In the genomic region with DNA sequence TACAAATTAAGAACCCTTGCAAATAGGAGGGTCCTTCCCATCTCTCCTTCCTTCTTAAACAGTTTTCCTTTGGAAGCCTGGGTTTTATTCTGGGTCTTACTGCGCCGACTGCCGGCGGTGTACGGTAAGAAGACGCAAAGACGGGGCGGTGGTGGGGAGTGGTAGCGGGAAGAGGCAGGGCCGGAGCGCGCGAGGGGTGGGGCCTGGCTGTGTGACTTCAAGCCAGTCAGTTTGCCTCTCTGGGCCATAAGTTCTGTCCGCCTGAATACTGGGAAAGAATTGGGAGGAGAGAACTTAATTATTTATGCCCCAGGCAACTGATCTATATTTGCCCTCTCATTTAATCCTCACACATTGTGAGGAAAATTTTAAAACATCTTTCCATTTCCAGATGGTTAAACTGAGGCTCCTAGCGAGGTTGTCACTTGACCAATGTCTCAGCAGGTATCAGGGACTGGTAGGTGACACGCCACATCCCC, we compare ENCODE assay signal across 8 cellular contexts. TPM values are rescaled to one million over a fixed set of nuclear protein-coding genes. Genes with fewer than 3 reads are reported as not detected.
DNase-seq lines count a peak whose midpoint lies in the region; ATAC-seq, FAIRE-seq and TF ChIP-seq lines count a peak whose summit lies in the region.

No MANE protein-coding gene starts in this region.

- H4K20me1 ChIP-seq in GM23338 (replicated peaks; ENCODE audit: insufficient read depth): no peaks in the 10 kb centered on the region

- no peaks in the 10 kb centered on the region; the same call in 1 of the 2 replicates for H3K79me2 ChIP-seq in GM23338 (replicated peaks; ENCODE audit: insufficient read depth)

- no peaks in the 10 kb centered on the region for H3K9me2 ChIP-seq in GM23338 (ENCODE audit: insufficient read depth)

- H3K4me3 Mint-ChIP-seq in GM23338: peak overlapping the region; percentile 94

- H3F3A ChIP-seq in GM23338 (replicated peaks; ENCODE audit: low read depth): no peaks in the 10 kb centered on the region

- ATAC-seq in GM23338 (peak; percentile 64), right cardiac atrium (peak; percentile 82), GM21447 (IDR thresholded peaks at IDR 0.05; ENCODE audit: unreplicated experiment) (no peak)

- FAIRE-seq in D721Med (lab: Jason Lieb, UNC): no peak

- H3K4me3 ChIP-seq in GM23338 (peak overlapping the region; percentile 51), right cardiac atrium (ENCODE audit: low read length) (peak overlapping the region; percentile 54)

- H3K9me3 ChIP-seq in right cardiac atrium (ENCODE audit: control insufficient read depth, low read length): no peaks in the 10 kb centered on the region

- H3K27ac Mint-ChIP-seq in GM23338: peak overlapping the region; percentile 98

- no peaks in the 10 kb centered on the region for H3K9me3 Mint-ChIP-seq in GM23338

- H3K4me2 ChIP-seq in GM23338: peak overlapping the region; percentile 72

- intact Hi-C loops in right cardiac atrium (cut with DNase I): no loop called here

- peak; percentile 31 for DNase-seq in D721Med (ENCODE audit: insufficient read length, low spot score)
- peak; percentile 83 for DNase-seq in GM23338 (ENCODE audit: low spot score)
- peak; percentile 5 for DNase-seq in NCI-H1048 (lab: John Stamatoyannopoulos, UW)
- peak; percentile 68 for DNase-seq in T follicular helper cell (ENCODE audit: low read depth)
- peak; percentile 87 to 93 (median 92) for DNase-seq in right cardiac atrium
- peak; percentile 45 for DNase-seq in pulmonary artery endothelial cell (ENCODE audit: low read depth, low spot score)

- peak overlapping the region; percentile 92 for H3K27ac ChIP-seq in GM23338 (ENCODE audit: low read depth)
- peak overlapping the region; percentile 86 for H3K27ac ChIP-seq in angular gyrus (ENCODE audit: low read depth, low read length)
- peak overlapping the region; percentile 100 for H3K27ac ChIP-seq in right cardiac atrium (ENCODE audit: low read length)

- H3K4me1 ChIP-seq in GM23338 (ENCODE audit: insufficient read depth) (no peaks in the 10 kb centered on the region), right cardiac atrium (ENCODE audit: control insufficient read depth, insufficient read depth, low read length) (no peaks in the 10 kb centered on the region)

- H2AFZ ChIP-seq in GM23338: peak overlapping the region; percentile 72

- H3K4me1 Mint-ChIP-seq in GM23338: peaks cover 13% of the 10 kb centered on the region; the same call in 2 of the 3 replicates

- H3K36me3 Mint-ChIP-seq in GM23338 (ENCODE audit: low read depth): peaks cover 2% of the 10 kb centered on the region; the same call in 2 of the 3 replicates

- TF ChIP-seq CTCF in D721Med (IDR thresholded peaks at IDR 0.05; ENCODE audit: insufficient read depth, missing control alignments): peak; percentile 54
- peak; percentile 67 to 77 for TF ChIP-seq CTCF in GM23338 (conservative IDR thresholded peaks at IDR 0.05; ENCODE audit: low read depth in 2 of 2)

- H3K27me3 Mint-ChIP-seq in GM23338 (ENCODE audit: insufficient read depth, low read depth, poor library complexity): peaks cover 4% of the 10 kb centered on the region

- no peaks in the 10 kb centered on the region for H3K36me3 ChIP-seq in GM23338 (ENCODE audit: insufficient read depth)

- H3K27me3 ChIP-seq in GM23338 (ENCODE audit: insufficient read depth) (no peaks in the 10 kb centered on the region), right cardiac atrium (ENCODE audit: control insufficient read depth, insufficient read depth) (no peaks in the 10 kb centered on the region)

- 1% methylated on average over 16 of the region's 16 CpGs for WGBS in right cardiac atrium

TF ChIP-seq in GM23338, 12 proteins besides CTCF, POLR2A, EP300 and RAD21 (continues in another document):
- no peak for TF ChIP-seq CREB1 (CRISPR knock-in tag; IDR thresholded peaks at IDR 0.05; ENCODE audit: low read depth)
- TF ChIP-seq JUNB (IDR thresholded peaks at IDR 0.05; ENCODE audit: unreplicated experiment): no peak
- no peak for TF ChIP-seq ZNF114 (CRISPR knock-in tag; IDR thresholded peaks at IDR 0.05)
- TF ChIP-seq EZH2phosphoT487 (IDR thresholded peaks at IDR 0.05; ENCODE audit: unreplicated experiment): no peak
- no peak for TF ChIP-seq EZH2 (IDR thresholded peaks at IDR 0.05; ENCODE audit: low read depth, unreplicated experiment)
- TF ChIP-seq, protein P1, sequence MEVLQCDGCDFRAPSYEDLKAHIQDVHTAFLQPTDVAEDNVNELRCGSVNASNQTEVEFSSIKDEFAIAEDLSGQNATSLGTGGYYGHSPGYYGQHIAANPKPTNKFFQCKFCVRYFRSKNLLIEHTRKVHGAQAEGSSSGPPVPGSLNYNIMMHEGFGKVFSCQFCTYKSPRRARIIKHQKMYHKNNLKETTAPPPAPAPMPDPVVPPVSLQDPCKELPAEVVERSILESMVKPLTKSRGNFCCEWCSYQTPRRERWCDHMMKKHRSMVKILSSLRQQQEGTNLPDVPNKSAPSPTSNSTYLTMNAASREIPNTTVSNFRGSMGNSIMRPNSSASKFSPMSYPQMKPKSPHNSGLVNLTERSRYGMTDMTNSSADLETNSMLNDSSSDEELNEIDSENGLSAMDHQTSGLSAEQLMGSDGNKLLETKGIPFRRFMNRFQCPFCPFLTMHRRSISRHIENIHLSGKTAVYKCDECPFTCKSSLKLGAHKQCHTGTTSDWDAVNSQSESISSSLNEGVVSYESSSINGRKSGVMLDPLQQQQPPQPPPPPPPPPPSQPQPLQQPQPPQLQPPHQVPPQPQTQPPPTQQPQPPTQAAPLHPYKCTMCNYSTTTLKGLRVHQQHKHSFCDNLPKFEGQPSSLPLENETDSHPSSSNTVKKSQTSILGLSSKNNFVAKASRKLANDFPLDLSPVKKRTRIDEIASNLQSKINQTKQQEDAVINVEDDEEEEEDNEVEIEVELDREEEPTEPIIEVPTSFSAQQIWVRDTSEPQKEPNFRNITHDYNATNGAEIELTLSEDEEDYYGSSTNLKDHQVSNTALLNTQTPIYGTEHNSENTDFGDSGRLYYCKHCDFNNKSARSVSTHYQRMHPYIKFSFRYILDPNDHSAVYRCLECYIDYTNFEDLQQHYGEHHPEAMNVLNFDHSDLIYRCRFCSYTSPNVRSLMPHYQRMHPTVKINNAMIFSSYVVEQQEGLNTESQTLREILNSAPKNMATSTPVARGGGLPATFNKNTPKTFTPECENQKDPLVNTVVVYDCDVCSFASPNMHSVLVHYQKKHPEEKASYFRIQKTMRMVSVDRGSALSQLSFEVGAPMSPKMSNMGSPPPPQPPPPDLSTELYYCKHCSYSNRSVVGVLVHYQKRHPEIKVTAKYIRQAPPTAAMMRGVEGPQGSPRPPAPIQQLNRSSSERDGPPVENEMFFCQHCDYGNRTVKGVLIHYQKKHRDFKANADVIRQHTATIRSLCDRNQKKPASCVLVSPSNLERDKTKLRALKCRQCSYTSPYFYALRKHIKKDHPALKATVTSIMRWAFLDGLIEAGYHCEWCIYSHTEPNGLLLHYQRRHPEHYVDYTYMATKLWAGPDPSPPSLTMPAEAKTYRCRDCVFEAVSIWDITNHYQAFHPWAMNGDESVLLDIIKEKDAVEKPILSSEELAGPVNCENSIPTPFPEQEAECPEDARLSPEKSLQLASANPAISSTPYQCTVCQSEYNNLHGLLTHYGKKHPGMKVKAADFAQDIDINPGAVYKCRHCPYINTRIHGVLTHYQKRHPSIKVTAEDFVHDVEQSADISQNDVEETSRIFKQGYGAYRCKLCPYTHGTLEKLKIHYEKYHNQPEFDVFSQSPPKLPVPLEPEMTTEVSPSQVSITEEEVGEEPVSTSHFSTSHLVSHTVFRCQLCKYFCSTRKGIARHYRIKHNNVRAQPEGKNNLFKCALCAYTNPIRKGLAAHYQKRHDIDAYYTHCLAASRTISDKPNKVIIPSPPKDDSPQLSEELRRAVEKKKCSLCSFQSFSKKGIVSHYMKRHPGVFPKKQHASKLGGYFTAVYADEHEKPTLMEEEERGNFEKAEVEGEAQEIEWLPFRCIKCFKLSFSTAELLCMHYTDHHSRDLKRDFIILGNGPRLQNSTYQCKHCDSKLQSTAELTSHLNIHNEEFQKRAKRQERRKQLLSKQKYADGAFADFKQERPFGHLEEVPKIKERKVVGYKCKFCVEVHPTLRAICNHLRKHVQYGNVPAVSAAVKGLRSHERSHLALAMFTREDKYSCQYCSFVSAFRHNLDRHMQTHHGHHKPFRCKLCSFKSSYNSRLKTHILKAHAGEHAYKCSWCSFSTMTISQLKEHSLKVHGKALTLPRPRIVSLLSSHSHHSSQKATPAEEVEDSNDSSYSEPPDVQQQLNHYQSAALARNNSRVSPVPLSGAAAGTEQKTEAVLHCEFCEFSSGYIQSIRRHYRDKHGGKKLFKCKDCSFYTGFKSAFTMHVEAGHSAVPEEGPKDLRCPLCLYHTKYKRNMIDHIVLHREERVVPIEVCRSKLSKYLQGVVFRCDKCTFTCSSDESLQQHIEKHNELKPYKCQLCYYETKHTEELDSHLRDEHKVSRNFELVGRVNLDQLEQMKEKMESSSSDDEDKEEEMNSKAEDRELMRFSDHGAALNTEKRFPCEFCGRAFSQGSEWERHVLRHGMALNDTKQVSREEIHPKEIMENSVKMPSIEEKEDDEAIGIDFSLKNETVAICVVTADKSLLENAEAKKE (CRISPR knock-in tag; IDR thresholded peaks at IDR 0.05): no peak
- no peak for TF ChIP-seq ZNF331 (CRISPR knock-in tag; IDR thresholded peaks at IDR 0.05; ENCODE audit: low read depth)
- no peak for TF ChIP-seq POLR2AphosphoS5 (IDR thresholded peaks at IDR 0.05; ENCODE audit: low read depth)
- no peak for TF ChIP-seq STAT1 (IDR thresholded peaks at IDR 0.05; ENCODE audit: unreplicated experiment)
- TF ChIP-seq NANOG (IDR thresholded peaks at IDR 0.05; ENCODE audit: borderline replicate concordance): no peak

RNA-seq across cellular contexts. Expression of a gene that starts 0.7 kb away (rescaled TPM):
- 15.3 and 15.5 TPM in 2 replicates for total RNA-seq in GM23338 (2014; rRNA removed; shearing (Covaris generic))
- polyA plus RNA-seq in GM23338 (2016; fragmentation: Nextera tagmentation; extraction: Ambion mirVana): 5.4 and 6.4 TPM in 2 replicates
- 1 to 10 TPM; 5.1 to 6.7 (median 5.6) TPM for total RNA-seq in right cardiac atrium
- polyA plus RNA-seq in right cardiac atrium: 4.4 TPM
- total RNA-seq in pulmonary artery endothelial cell: 4.6 and 5.7 TPM in 2 replicates

RNA-seq across cellular contexts. Expression of a gene that starts 11.0 kb away (rescaled TPM):
- total RNA-seq in GM23338 (2014; rRNA removed; shearing (Covaris generic)): 9.9 and 13.4 TPM in 2 replicates
- polyA plus RNA-seq in GM23338 (2016; fragmentation: Nextera tagmentation; extraction: Ambion mirVana) (11.6 and 13.4 TPM in 2 replicates), right cardiac atrium (66.6 TPM)
- total RNA-seq in right cardiac atrium (10 to 100 TPM; 55.8 to 63.2 (median 59.3) TPM), pulmonary artery endothelial cell (9.8 and 10.0 TPM in 2 replicates)

RNA-seq across cellular contexts. Expression of a gene that starts 44.6 kb away (rescaled TPM):
- 7.7 TPM in 2 replicates for total RNA-seq in GM23338 (2014; rRNA removed; shearing (Covaris generic))
- polyA plus RNA-seq in GM23338 (2016; fragmentation: Nextera tagmentation; extraction: Ambion mirVana) (0.92 and 0.94 TPM in 2 replicates), right cardiac atrium (1.00 TPM)
- total RNA-seq in right cardiac atrium (1 to 10 TPM; 2.2 to 2.9 (median 2.5) TPM), pulmonary artery endothelial cell (2.7 and 3.2 TPM in 2 replicates)

Comparison
In these comparisons a context has a peak if more than half of its experiments do, and no peak if none do; other contexts are left out.
1. DNase-seq: peak in every context shown above with its lines; median percentile 92 in right cardiac atrium; 83 in GM23338; 68 in T follicular helper cell; 45 in pulmonary artery endothelial cell; 31 in D721Med; 5 in NCI-H1048.